Comparison of ENCODE assay signal across 19 cellular contexts in genomic region chr5:66697796-66698564, GRCh38.
"Had no signal": no experiment of that assay in that cellular context is flagged by ENCODE, and none has a peak within 500 bp of the region (broad histone marks: within the 10 kb centered on the region; RNA-seq: fewer than 3 reads in every experiment).

No MANE protein-coding gene starts in this region.

- H3K36me3 Mint-ChIP-seq: naive thymus-derived CD4-positive, alpha-beta T cell had no signal

- H3K27ac Mint-ChIP-seq: endodermal cell; stimulated activated naive CD8-positive, alpha-beta T cell treated with anti-CD3 and anti-CD28 coated beads, Interleukin-15, Interleukin-2, amounts not matched to agents 100 ng/mL and 50 ng/mL, for 24 hours had no signal

- H3K4me3 ChIP-seq: coronary artery, gastroesophageal sphincter, left lung, lung, ovary, smooth muscle cell, testis, tibial nerve had no signal

- DNase-seq: central memory CD4-positive, alpha-beta T cell; effector CD4-positive, alpha-beta T cell; endodermal cell; glutamatergic neuron; islet precursor cell; left lung; mesendoderm; naive thymus-derived CD4-positive, alpha-beta T cell; ovary; right cardiac atrium; stimulated activated CD4-positive, alpha-beta T cell treated with anti-CD3 and anti-CD28 coated beads, Interleukin-2, amount 100 ng/mL, for 48 hours; testis had no signal

- H3K9me3 Mint-ChIP-seq: neural crest cell had no signal

- H3K36me3 ChIP-seq: gastroesophageal sphincter, left lung, ovary, tibial nerve had no signal

- H3K27me3 ChIP-seq: gastroesophageal sphincter, left lung, ovary, testis, tibial nerve had no signal

- H3K9me3 ChIP-seq: gastroesophageal sphincter, left lung, ovary, testis had no signal

- H3K4me3 Mint-ChIP-seq: endodermal cell; naive thymus-derived CD4-positive, alpha-beta T cell; neural crest cell; stimulated activated naive CD8-positive, alpha-beta T cell treated with anti-CD3 and anti-CD28 coated beads, Interleukin-15, Interleukin-2, amounts not matched to agents 100 ng/mL and 50 ng/mL, for 24 hours had no signal

- ATAC-seq: gastroesophageal sphincter; left lung; naive thymus-derived CD4-positive, alpha-beta T cell; right cardiac atrium had no signal

- H3K4me1 Mint-ChIP-seq: naive thymus-derived CD4-positive, alpha-beta T cell; neural crest cell had no signal

- H3K4me1 ChIP-seq: gastroesophageal sphincter, left lung, testis, tibial nerve had no signal

- H3K27ac ChIP-seq: coronary artery, gastroesophageal sphincter, left lung, ovary, testis, tibial nerve had no signal
